ENCODE assay signal across 31 cellular contexts in the genomic region with DNA sequence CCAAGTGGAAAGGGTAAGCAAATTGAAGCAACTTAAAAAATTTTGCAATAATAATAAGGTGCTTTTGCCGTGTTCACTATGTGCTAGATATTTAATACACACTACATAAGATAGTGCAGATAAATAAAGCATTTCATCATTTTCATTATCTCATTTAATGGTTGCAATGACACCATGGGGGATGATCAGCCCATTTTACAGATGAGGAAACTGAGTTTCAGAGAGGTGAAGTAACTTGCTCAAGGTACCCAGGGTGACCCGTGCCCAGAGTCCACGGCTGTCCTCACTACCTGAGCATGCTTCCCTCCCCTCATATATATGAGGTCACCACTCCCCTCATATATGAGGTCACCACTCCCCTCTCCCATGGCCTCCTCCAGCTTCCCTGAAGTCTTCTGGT. TPM values are rescaled to one million over a fixed set of nuclear protein-coding genes. Genes with fewer than 3 reads are reported as not detected.
"Had no signal": no experiment of that assay in that cellular context is flagged by ENCODE, and none has a peak within 500 bp of the region (broad histone marks: within the 10 kb centered on the region; RNA-seq: fewer than 3 reads in every experiment).

No MANE protein-coding gene starts in this region.

- H3K36me3 ChIP-seq: neural progenitor cell, neutrophil, pancreas, spleen, thoracic aorta, thyroid gland, tibial nerve, upper lobe of left lung, vagina had no signal

- DNase-seq: naive thymus-derived CD4-positive, alpha-beta T cell; natural killer cell; nucleus accumbens; pancreas; psoas muscle; right cardiac atrium; stimulated activated CD4-positive, alpha-beta T cell treated with anti-CD3 and anti-CD28 coated beads, Interleukin-12 subunit alpha, Interleukin-12 subunit beta, amount 100 ng/mL, for 4 hours; stimulated activated CD4-positive, alpha-beta T cell treated with anti-CD3 and anti-CD28 coated beads, Interleukin-1b, Interleukin-23, amount 100 ng/mL, for 48 hours; stimulated activated CD4-positive, alpha-beta T cell treated with anti-CD3 and anti-CD28 coated beads, Interleukin-4, amount 100 ng/mL, for 1 hour; stimulated activated CD4-positive, alpha-beta T cell treated with anti-CD3 and anti-CD28 coated beads, Interleukin-4, amount 100 ng/mL, for 4 hours; stimulated activated CD8-positive, alpha-beta memory T cell treated with anti-CD3 and anti-CD28 coated beads, Interleukin-4, amount 100 ng/mL, for 48 hours; stimulated activated naive CD4-positive, alpha-beta T cell; stimulated activated naive CD8-positive, alpha-beta T cell treated with anti-CD3 and anti-CD28 coated beads, Interleukin-15, amount 100 ng/mL, for 72 hours; stimulated activated naive CD8-positive, alpha-beta T cell treated with anti-CD3 and anti-CD28 coated beads, Interleukin-15, Interleukin-2, amounts not matched to agents 100 U/mL and 50 U/mL, for 24 hours; substantia nigra; thyroid gland; trophoblast cell; upper lobe of left lung had no signal

- H3K9ac ChIP-seq: neural progenitor cell had no signal

- H3K9me3 ChIP-seq: neutrophil, pancreas, psoas muscle, spleen, thoracic aorta, thyroid gland, tibial nerve, upper lobe of left lung, vagina had no signal

- H3K27ac ChIP-seq: neural progenitor cell, neutrophil, pancreas, psoas muscle, skin epidermis, spleen, thoracic aorta, thyroid gland, upper lobe of left lung, vagina had no signal

- H3K4me2 ChIP-seq: neural progenitor cell, smooth muscle cell had no signal

- H3K4me1 ChIP-seq: pancreas, psoas muscle, spleen, thyroid gland, upper lobe of left lung had no signal

- ATAC-seq: naive thymus-derived CD4-positive, alpha-beta T cell; natural killer cell; pancreas; psoas muscle; right cardiac atrium; sciatic nerve; stimulated activated memory B cell treated with anti-CD40 and anti-IgM and Interleukin-4, amounts not matched to agents 10 μg/mL and 1 μg/mL and 100 μg/mL, for 72 hours; stimulated activated naive CD8-positive, alpha-beta T cell treated with anti-CD3 and anti-CD28 coated beads, Interleukin-15, amount 100 ng/mL, for 72 hours; stimulated activated naive CD8-positive, alpha-beta T cell treated with anti-CD3 and anti-CD28 coated beads, Interleukin-15, Interleukin-2, amounts not matched to agents 100 U/mL and 50 U/mL, for 24 hours had no signal

- H3K4me3 ChIP-seq: neural progenitor cell, pancreas, psoas muscle, skin epidermis, smooth muscle cell, spleen, thoracic aorta, thyroid gland, tibial nerve, upper lobe of left lung, vagina had no signal

- H2AFZ ChIP-seq: neural progenitor cell had no signal

- FAIRE-seq: pancreas, urothelium cell line had no signal

- H3K27me3 ChIP-seq: neural progenitor cell, neutrophil, pancreas, spleen, thyroid gland, tibial nerve, upper lobe of left lung, vagina had no signal

RNA-seq across cellular contexts. Expression of gene KCNK5, which starts 7.5 kb away (rescaled TPM):
- total RNA-seq: osteocyte, smooth muscle cell had no signal
- polyA plus RNA-seq: neural cell, smooth muscle cell had no signal
